ENCODE assay signal across 24 cellular contexts in genomic region chr12:109494348-109494881, GRCh38.
"Had no signal": no experiment of that assay in that cellular context is flagged by ENCODE, and none has a peak within 500 bp of the region (broad histone marks: within the 10 kb centered on the region; RNA-seq: fewer than 3 reads in every experiment).

No MANE protein-coding gene starts in this region.

- H3K27me3 ChIP-seq: ascending aorta, brain microvascular endothelial cell, dorsolateral prefrontal cortex, gastroesophageal sphincter, uterus had no signal

- H3K27ac Mint-ChIP-seq: activated B cell treated with CpG ODN at 0.5 μM for 24 hours; activated naive CD8-positive, alpha-beta T cell; activated T-cell treated with anti-CD3 and anti-CD28 coated beads, Interleukin-2, amount 50 U/mL, for 72 hours; memory B cell; stimulated activated naive CD8-positive, alpha-beta T cell treated with anti-CD3 and anti-CD28 coated beads, Interleukin-15, Interleukin-2, amounts not matched to agents 100 ng/mL and 50 ng/mL, for 24 hours; type B pancreatic cell had no signal

- H3K9me3 ChIP-seq: ascending aorta, gastroesophageal sphincter, uterus had no signal

- H3K4me1 Mint-ChIP-seq: activated B cell treated with CpG ODN at 0.5 μM for 24 hours, memory B cell had no signal

- ATAC-seq: activated T-cell treated with anti-CD3 and anti-CD28 coated beads, Interleukin-2, amount 50 U/mL, for 72 hours; gastroesophageal sphincter; naive thymus-derived CD8-positive, alpha-beta T cell; right cardiac atrium had no signal

- H3K9me3 Mint-ChIP-seq: activated B cell treated with CpG ODN at 0.5 μM for 24 hours; activated T-cell treated with anti-CD3 and anti-CD28 coated beads, Interleukin-2, amount 50 U/mL, for 72 hours; naive thymus-derived CD8-positive, alpha-beta T cell; stimulated activated naive CD8-positive, alpha-beta T cell treated with anti-CD3 and anti-CD28 coated beads, Interleukin-15, Interleukin-2, amounts not matched to agents 100 ng/mL and 50 ng/mL, for 24 hours; type B pancreatic cell had no signal

- H3K36me3 ChIP-seq: uterus had no signal

- H3K4me1 ChIP-seq: ascending aorta, gastroesophageal sphincter, uterus had no signal

- FAIRE-seq: kidney had no signal

- H3K4me3 Mint-ChIP-seq: activated B cell treated with CpG ODN at 0.5 μM for 24 hours; activated naive CD8-positive, alpha-beta T cell; activated T-cell treated with anti-CD3 and anti-CD28 coated beads, Interleukin-2, amount 50 U/mL, for 72 hours; memory B cell; naive thymus-derived CD8-positive, alpha-beta T cell; stimulated activated naive CD8-positive, alpha-beta T cell treated with anti-CD3 and anti-CD28 coated beads, Interleukin-15, Interleukin-2, amounts not matched to agents 100 ng/mL and 50 ng/mL, for 24 hours; type B pancreatic cell had no signal

- H3K27ac ChIP-seq: ascending aorta, brain microvascular endothelial cell, coronary artery, dorsolateral prefrontal cortex, gastroesophageal sphincter, uterus had no signal

- DNase-seq: activated B cell treated with CpG ODN at 0.5 μM for 24 hours; activated CD4-positive, alpha-beta T cell treated with anti-CD3 and anti-CD28 coated beads, Interleukin-2, amount 50 U/mL, for 1 hour; activated effector memory CD4-positive, alpha-beta T cell treated with Interleukin-2 at 50 U/mL for 16 hours; activated naive CD4-positive, alpha-beta T cell treated with Interleukin-2 at 50 U/mL for 16 hours; activated T-cell treated with anti-CD3 and anti-CD28 coated beads for 4 hours; activated T-cell treated with anti-CD3 and anti-CD28 coated beads, Interleukin-2, amount 50 U/mL, for 72 hours; brain microvascular endothelial cell; dorsolateral prefrontal cortex; effector memory CD4-positive, alpha-beta T cell; erythroblast; hippocampal formation; kidney; naive thymus-derived CD8-positive, alpha-beta T cell; right cardiac atrium; stimulated activated CD4-positive, alpha-beta T cell treated with anti-CD3 and anti-CD28 coated beads, Interleukin-12 subunit alpha, Interleukin-12 subunit beta, amount 100 ng/mL, for 4 hours; stimulated activated CD4-positive, alpha-beta T cell treated with anti-CD3 and anti-CD28 coated beads, Interleukin-4, amount 100 ng/mL, for 1 hour; uterus had no signal

- H3K4me3 ChIP-seq: ascending aorta, coronary artery, dorsolateral prefrontal cortex, gastroesophageal sphincter, uterus had no signal

- H3K27me3 Mint-ChIP-seq: activated B cell treated with CpG ODN at 0.5 μM for 24 hours; activated naive CD8-positive, alpha-beta T cell; memory B cell; naive thymus-derived CD8-positive, alpha-beta T cell; stimulated activated naive CD8-positive, alpha-beta T cell treated with anti-CD3 and anti-CD28 coated beads, Interleukin-15, Interleukin-2, amounts not matched to agents 100 ng/mL and 50 ng/mL, for 24 hours; type B pancreatic cell had no signal
